Comparison of ENCODE assay signal across 1 cellular context in the genomic region with DNA sequence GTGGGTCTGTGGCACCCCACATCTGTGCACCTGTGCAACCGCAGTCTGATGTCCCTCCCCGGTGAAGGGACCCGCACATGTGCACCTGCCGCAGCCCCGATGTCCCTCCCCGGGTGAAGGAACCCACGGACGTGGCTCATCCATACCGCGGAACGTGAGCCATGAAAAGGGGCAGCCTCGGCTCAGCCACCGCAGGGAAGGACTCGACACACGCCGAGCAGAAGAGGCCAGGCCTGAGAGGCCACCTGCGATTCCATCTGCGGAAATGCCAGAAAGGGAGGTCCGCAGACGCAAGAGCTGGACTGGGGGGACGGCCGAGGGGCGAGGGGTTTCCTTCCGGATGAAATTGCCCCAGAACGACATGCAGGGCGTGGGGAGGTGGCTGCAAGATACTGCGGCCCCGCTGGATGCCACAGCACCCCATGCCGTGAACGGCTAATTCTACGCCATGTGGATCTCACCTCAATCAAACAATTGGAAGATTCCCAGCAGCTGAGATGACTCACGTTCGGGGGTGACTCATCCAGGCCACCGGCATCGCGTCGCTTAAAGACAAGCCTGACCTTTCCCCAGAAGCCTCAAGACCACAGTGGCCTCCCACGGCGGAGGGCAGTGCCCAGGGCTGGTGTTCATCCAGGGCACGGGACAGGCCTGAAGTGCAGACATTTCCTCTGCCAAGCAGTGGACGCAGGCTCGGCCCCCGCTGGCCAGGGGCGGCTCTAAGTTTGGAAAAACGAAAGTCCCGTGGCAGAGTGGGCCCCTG.
TF ChIP-seq lines count a peak whose summit lies in the region.

No MANE protein-coding gene starts in this region.

TF ChIP-seq in HEK293, 187 proteins besides CTCF, POLR2A, EP300 and RAD21 (continued from another document):
- TF ChIP-seq, protein P1, sequence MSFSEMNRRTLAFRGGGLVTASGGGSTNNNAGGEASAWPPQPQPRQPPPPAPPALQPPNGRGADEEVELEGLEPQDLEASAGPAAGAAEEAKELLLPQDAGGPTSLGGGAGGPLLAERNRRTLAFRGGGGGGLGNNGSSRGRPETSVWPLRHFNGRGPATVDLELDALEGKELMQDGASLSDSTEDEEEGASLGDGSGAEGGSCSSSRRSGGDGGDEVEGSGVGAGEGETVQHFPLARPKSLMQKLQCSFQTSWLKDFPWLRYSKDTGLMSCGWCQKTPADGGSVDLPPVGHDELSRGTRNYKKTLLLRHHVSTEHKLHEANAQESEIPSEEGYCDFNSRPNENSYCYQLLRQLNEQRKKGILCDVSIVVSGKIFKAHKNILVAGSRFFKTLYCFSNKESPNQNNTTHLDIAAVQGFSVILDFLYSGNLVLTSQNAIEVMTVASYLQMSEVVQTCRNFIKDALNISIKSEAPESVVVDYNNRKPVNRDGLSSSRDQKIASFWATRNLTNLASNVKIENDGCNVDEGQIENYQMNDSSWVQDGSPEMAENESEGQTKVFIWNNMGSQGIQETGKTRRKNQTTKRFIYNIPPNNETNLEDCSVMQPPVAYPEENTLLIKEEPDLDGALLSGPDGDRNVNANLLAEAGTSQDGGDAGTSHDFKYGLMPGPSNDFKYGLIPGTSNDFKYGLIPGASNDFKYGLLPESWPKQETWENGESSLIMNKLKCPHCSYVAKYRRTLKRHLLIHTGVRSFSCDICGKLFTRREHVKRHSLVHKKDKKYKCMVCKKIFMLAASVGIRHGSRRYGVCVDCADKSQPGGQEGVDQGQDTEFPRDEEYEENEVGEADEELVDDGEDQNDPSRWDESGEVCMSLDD (tag by site-specific recombination; IDR thresholded peaks at IDR 0.05), result no peak
- TF ChIP-seq, protein P2, sequence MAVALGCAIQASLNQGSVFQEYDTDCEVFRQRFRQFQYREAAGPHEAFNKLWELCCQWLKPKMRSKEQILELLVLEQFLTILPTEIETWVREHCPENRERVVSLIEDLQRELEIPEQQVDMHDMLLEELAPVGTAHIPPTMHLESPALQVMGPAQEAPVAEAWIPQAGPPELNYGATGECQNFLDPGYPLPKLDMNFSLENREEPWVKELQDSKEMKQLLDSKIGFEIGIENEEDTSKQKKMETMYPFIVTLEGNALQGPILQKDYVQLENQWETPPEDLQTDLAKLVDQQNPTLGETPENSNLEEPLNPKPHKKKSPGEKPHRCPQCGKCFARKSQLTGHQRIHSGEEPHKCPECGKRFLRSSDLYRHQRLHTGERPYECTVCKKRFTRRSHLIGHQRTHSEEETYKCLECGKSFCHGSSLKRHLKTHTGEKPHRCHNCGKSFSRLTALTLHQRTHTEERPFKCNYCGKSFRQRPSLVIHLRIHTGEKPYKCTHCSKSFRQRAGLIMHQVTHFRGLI (tag by site-specific recombination; IDR thresholded peaks at IDR 0.05), result no peak
- TF ChIP-seq ZFHX2 (tag by site-specific recombination; conservative IDR thresholded peaks at IDR 0.05) (peak; percentile 57), OSR2 (tag by site-specific recombination; IDR thresholded peaks at IDR 0.05) (peak; percentile 28; the same call in 1 of the 2 replicates), ZNF623 (tag by site-specific recombination; IDR thresholded peaks at IDR 0.05) (no peak), ZNF660 (tag by site-specific recombination; IDR thresholded peaks at IDR 0.05) (peak; percentile 59; the same call in 1 of the 2 replicates), ZNF114 (tag by site-specific recombination; IDR thresholded peaks at IDR 0.05) (no peak), ZNF558 (tag by site-specific recombination; IDR thresholded peaks at IDR 0.05) (peak; percentile 60; the same call in 1 of the 2 replicates), PRDM1 (tag by site-specific recombination; IDR thresholded peaks at IDR 0.05) (peak; percentile 34; the same call in 1 of the 2 replicates), ZXDB (tag by site-specific recombination; IDR thresholded peaks at IDR 0.05) (peak; percentile 57), SALL2 (tag by site-specific recombination; IDR thresholded peaks at IDR 0.05; ENCODE audit: borderline replicate concordance) (no peak), ZNF416 (tag by site-specific recombination; IDR thresholded peaks at IDR 0.05) (no peak), ZNF169 (tag by site-specific recombination; IDR thresholded peaks at IDR 0.05) (no peak), ZNF2 (tag by site-specific recombination; IDR thresholded peaks at IDR 0.05) (peak; percentile 25; the same call in 1 of the 2 replicates), ZNF350 (tag by site-specific recombination; IDR thresholded peaks at IDR 0.05) (no peak), ZEB2 (tag by site-specific recombination; IDR thresholded peaks at IDR 0.05) (peak; percentile 90), FEZF1 (tag by site-specific recombination; IDR thresholded peaks at IDR 0.05) (no peak), ZNF529 (tag by site-specific recombination; IDR thresholded peaks at IDR 0.05; ENCODE audit: insufficient replicate concordance) (no peak), ZNF24 (tag by site-specific recombination; IDR thresholded peaks at IDR 0.05) (peak; percentile 77), BCL11A (tag by site-specific recombination; IDR thresholded peaks at IDR 0.05; ENCODE audit: low read depth) (peak; percentile 86), ZNF146 (tag by site-specific recombination; IDR thresholded peaks at IDR 0.05) (0 out of 2 replicates have a peak, but pooled peaks have one; percentile 4), SP3 (tag by site-specific recombination; IDR thresholded peaks at IDR 0.05) (no peak), ZNF239 (tag by site-specific recombination; IDR thresholded peaks at IDR 0.05) (no peak)
- TF ChIP-seq, protein P3, sequence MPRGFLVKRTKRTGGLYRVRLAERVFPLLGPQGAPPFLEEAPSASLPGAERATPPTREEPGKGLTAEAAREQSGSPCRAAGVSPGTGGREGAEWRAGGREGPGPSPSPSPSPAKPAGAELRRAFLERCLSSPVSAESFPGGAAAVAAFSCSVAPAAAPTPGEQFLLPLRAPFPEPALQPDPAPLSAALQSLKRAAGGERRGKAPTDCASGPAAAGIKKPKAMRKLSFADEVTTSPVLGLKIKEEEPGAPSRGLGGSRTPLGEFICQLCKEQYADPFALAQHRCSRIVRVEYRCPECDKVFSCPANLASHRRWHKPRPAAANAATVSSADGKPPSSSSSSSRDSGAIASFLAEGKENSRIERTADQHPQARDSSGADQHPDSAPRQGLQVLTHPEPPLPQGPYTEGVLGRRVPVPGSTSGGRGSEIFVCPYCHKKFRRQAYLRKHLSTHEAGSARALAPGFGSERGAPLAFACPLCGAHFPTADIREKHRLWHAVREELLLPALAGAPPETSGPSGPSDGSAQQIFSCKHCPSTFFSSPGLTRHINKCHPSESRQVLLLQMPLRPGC (tag by site-specific recombination; IDR thresholded peaks at IDR 0.05), result peak; percentile 66
- TF ChIP-seq, protein P4, sequence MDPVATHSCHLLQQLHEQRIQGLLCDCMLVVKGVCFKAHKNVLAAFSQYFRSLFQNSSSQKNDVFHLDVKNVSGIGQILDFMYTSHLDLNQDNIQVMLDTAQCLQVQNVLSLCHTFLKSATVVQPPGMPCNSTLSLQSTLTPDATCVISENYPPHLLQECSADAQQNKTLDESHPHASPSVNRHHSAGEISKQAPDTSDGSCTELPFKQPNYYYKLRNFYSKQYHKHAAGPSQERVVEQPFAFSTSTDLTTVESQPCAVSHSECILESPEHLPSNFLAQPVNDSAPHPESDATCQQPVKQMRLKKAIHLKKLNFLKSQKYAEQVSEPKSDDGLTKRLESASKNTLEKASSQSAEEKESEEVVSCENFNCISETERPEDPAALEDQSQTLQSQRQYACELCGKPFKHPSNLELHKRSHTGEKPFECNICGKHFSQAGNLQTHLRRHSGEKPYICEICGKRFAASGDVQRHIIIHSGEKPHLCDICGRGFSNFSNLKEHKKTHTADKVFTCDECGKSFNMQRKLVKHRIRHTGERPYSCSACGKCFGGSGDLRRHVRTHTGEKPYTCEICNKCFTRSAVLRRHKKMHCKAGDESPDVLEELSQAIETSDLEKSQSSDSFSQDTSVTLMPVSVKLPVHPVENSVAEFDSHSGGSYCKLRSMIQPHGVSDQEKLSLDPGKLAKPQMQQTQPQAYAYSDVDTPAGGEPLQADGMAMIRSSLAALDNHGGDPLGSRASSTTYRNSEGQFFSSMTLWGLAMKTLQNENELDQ (tag by site-specific recombination; IDR thresholded peaks at IDR 0.05; ENCODE audit: low read depth), result no peak
- TF ChIP-seq, protein P5, sequence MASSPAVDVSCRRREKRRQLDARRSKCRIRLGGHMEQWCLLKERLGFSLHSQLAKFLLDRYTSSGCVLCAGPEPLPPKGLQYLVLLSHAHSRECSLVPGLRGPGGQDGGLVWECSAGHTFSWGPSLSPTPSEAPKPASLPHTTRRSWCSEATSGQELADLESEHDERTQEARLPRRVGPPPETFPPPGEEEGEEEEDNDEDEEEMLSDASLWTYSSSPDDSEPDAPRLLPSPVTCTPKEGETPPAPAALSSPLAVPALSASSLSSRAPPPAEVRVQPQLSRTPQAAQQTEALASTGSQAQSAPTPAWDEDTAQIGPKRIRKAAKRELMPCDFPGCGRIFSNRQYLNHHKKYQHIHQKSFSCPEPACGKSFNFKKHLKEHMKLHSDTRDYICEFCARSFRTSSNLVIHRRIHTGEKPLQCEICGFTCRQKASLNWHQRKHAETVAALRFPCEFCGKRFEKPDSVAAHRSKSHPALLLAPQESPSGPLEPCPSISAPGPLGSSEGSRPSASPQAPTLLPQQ (tag by site-specific recombination; IDR thresholded peaks at IDR 0.05), result peak; percentile 60; the same call in 1 of the 2 replicates
- TF ChIP-seq, protein P6, sequence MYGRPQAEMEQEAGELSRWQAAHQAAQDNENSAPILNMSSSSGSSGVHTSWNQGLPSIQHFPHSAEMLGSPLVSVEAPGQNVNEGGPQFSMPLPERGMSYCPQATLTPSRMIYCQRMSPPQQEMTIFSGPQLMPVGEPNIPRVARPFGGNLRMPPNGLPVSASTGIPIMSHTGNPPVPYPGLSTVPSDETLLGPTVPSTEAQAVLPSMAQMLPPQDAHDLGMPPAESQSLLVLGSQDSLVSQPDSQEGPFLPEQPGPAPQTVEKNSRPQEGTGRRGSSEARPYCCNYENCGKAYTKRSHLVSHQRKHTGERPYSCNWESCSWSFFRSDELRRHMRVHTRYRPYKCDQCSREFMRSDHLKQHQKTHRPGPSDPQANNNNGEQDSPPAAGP (tag by site-specific recombination; IDR thresholded peaks at IDR 0.05), result 0 out of 2 replicates have a peak, but pooled peaks have one; percentile 64
- TF ChIP-seq, protein P7, sequence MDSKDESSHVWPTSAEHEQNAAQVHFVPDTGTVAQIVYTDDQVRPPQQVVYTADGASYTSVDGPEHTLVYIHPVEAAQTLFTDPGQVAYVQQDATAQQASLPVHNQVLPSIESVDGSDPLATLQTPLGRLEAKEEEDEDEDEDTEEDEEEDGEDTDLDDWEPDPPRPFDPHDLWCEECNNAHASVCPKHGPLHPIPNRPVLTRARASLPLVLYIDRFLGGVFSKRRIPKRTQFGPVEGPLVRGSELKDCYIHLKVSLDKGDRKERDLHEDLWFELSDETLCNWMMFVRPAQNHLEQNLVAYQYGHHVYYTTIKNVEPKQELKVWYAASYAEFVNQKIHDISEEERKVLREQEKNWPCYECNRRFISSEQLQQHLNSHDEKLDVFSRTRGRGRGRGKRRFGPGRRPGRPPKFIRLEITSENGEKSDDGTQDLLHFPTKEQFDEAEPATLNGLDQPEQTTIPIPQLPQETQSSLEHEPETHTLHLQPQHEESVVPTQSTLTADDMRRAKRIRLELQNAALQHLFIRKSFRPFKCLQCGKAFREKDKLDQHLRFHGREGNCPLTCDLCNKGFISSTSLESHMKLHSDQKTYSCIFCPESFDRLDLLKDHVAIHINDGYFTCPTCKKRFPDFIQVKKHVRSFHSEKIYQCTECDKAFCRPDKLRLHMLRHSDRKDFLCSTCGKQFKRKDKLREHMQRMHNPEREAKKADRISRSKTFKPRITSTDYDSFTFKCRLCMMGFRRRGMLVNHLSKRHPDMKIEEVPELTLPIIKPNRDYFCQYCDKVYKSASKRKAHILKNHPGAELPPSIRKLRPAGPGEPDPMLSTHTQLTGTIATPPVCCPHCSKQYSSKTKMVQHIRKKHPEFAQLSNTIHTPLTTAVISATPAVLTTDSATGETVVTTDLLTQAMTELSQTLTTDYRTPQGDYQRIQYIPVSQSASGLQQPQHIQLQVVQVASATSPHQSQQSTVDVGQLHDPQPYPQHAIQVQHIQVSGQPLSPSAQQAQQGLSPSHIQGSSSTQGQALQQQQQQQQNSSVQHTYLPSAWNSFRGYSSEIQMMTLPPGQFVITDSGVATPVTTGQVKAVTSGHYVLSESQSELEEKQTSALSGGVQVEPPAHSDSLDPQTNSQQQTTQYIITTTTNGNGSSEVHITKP (tag by site-specific recombination; IDR thresholded peaks at IDR 0.05), result peak; percentile 94
- TF ChIP-seq, protein P8, sequence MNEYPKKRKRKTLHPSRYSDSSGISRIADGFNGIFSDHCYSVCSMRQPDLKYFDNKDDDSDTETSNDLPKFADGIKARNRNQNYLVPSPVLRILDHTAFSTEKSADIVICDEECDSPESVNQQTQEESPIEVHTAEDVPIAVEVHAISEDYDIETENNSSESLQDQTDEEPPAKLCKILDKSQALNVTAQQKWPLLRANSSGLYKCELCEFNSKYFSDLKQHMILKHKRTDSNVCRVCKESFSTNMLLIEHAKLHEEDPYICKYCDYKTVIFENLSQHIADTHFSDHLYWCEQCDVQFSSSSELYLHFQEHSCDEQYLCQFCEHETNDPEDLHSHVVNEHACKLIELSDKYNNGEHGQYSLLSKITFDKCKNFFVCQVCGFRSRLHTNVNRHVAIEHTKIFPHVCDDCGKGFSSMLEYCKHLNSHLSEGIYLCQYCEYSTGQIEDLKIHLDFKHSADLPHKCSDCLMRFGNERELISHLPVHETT (tag by site-specific recombination; IDR thresholded peaks at IDR 0.05), result peak; percentile 61; the same call in 1 of the 2 replicates
